ENCODE assay signal across 22 cellular contexts in genomic region chr18:35454803-35455202, GRCh38.
"Had no signal": no experiment of that assay in that cellular context is flagged by ENCODE, and none has a peak within 500 bp of the region (broad histone marks: within the 10 kb centered on the region; RNA-seq: fewer than 3 reads in every experiment).

No MANE protein-coding gene starts in this region.

- H3K4me3 ChIP-seq: MG63 had no signal

- FAIRE-seq: RCC 7860 had no signal

- H3K9me3 ChIP-seq: MG63 had no signal

- H3K27me3 ChIP-seq: MG63 had no signal

- DNase-seq: activated CD4-positive, alpha-beta memory T cell treated with anti-CD3 and anti-CD28 coated beads for 36 hours; activated CD4-positive, alpha-beta T cell treated with anti-CD3 and anti-CD28 coated beads, Interleukin-2, amount 10 ng/mL, durations not matched to agents 24 days and 14 days; activated CD4-positive, CD25-positive, alpha-beta regulatory T cell treated with anti-CD3 and anti-CD28 coated beads, Interleukin-2, amount 50 U/mL, for 72 hours; activated CD8-positive, alpha-beta memory T cell treated with anti-CD3 and anti-CD28 coated beads for 24 hours; activated gamma-delta T cell treated with Interleukin-2 at 50 U/mL for 16 hours; activated naive CD4-positive, alpha-beta T cell treated with anti-CD3 and anti-CD28 coated beads, Interleukin-2, amount 10 ng/mL, durations not matched to agents 7 days and 5 days; activated naive CD8-positive, alpha-beta T cell treated with anti-CD3 and anti-CD28 coated beads for 36 hours; activated T-cell treated with anti-CD3 and anti-CD28 coated beads for 4 hours; activated T-cell treated with anti-CD3 and anti-CD28 coated beads, Interleukin-2, amount 50 U/mL, for 72 hours; anterior cingulate cortex; MG63; MV-4-11; NCI-H1092 treated with DMSO at 0.1 percent for 48 hours; NCI-H1417 treated with DMSO at 0.1 percent for 48 hours; NCI-H1694; NCI-H2029; NCI-H2107; NCI-H345; NCI-H524; SHP77 treated with DMSO at 0.1 percent for 48 hours had no signal

- ATAC-seq: activated T-cell treated with anti-CD3 and anti-CD28 coated beads, Interleukin-2, amount 50 U/mL, for 72 hours; WTC11 had no signal

- H3K36me3 ChIP-seq: MG63 had no signal
